19 cellular contexts compared by ENCODE assay signal in genomic region chr11:791658-792534, GRCh38. TPM values are rescaled to one million over a fixed set of nuclear protein-coding genes. Genes with fewer than 3 reads are reported as not detected.
"Had no signal": no experiment of that assay in that cellular context is flagged by ENCODE, and none has a peak within 500 bp of the region (broad histone marks: within the 10 kb centered on the region; RNA-seq: fewer than 3 reads in every experiment).

No MANE protein-coding gene starts in this region.

- H3K4me2 ChIP-seq: hepatocyte, smooth muscle cell had no signal

- DNase-seq: cerebellar nuclear complex; foreskin keratinocyte; kidney; left colon; natural killer cell; stimulated activated CD4-positive, alpha-beta T cell treated with anti-CD3 and anti-CD28 coated beads, Interleukin-15, amount 100 ng/mL, for 24 hours; stimulated activated CD4-positive, alpha-beta T cell treated with anti-CD3 and anti-CD28 coated beads, Interleukin-1b, Interleukin-23, amount 100 ng/mL, for 48 hours; stimulated activated CD4-positive, alpha-beta T cell treated with anti-CD3 and anti-CD28 coated beads, Interleukin-4, amount 100 ng/mL, for 24 hours; stimulated activated naive CD8-positive, alpha-beta T cell treated with anti-CD3 and anti-CD28 coated beads, Interleukin-15, amount 100 ng/mL, for 72 hours; transverse colon had no signal

- H3K9me3 ChIP-seq: right atrium auricular region, thoracic aorta, transverse colon had no signal

- H3K4me3 ChIP-seq: hepatocyte, right atrium auricular region, smooth muscle cell, thoracic aorta, transverse colon had no signal

- H2AFZ ChIP-seq: hepatocyte had no signal

- H3K4me1 ChIP-seq: foreskin keratinocyte had no signal

- H3K27me3 ChIP-seq: hepatocyte had no signal

- ATAC-seq: foreskin keratinocyte; left colon; natural killer cell; stimulated activated memory B cell treated with anti-CD40 and anti-IgM and Interleukin-4, amounts not matched to agents 10 μg/mL and 1 μg/mL and 100 μg/mL, for 72 hours; stimulated activated naive CD8-positive, alpha-beta T cell treated with anti-CD3 and anti-CD28 coated beads, Interleukin-15, amount 100 ng/mL, for 72 hours had no signal

- H3K27ac ChIP-seq: foreskin keratinocyte, hepatocyte, right atrium auricular region, thoracic aorta, transverse colon had no signal

- H3K36me3 ChIP-seq: right atrium auricular region, thoracic aorta, transverse colon had no signal

RNA-seq across cellular contexts. Expression of gene CEND1, which starts 2.0 kb away (rescaled TPM):
- total RNA-seq: epithelial cell of proximal tubule, foreskin keratinocyte, hepatocyte, liver, natural killer cell, posterior vena cava, smooth muscle cell, subcutaneous adipose tissue, thoracic aorta had no signal
- polyA plus RNA-seq: hepatocyte, liver had no signal
